Comparison of ENCODE assay signal across 19 cellular contexts in genomic region chr12:6941786-6942185, GRCh38. TPM values are rescaled to one million over a fixed set of nuclear protein-coding genes. Genes with fewer than 3 reads are reported as not detected.
DNase-seq lines count a peak whose midpoint lies in the region; ATAC-seq and TF ChIP-seq lines count a peak whose summit lies in the region.
"Had no signal": no experiment of that assay in that cellular context is flagged by ENCODE, and none has a peak within 500 bp of the region (broad histone marks: within the 10 kb centered on the region; RNA-seq: fewer than 3 reads in every experiment).

No MANE protein-coding gene starts in this region.

- H3K9me3 ChIP-seq in CD4-positive, alpha-beta T cell (ENCODE audit: control insufficient read depth, low read length) = no peaks in the 10 kb centered on the region
- H3K9me3 ChIP-seq in sigmoid colon = no peaks in the 10 kb centered on the region
- H3K9me3 ChIP-seq: ascending aorta, BE2C, testis had no signal

- H3K36me3 Mint-ChIP-seq in CD4-positive, alpha-beta T cell (ENCODE audit: low read depth) = peaks cover 25% of the 10 kb centered on the region
- peaks cover 2% of the 10 kb centered on the region for H3K36me3 Mint-ChIP-seq in IgD-negative memory B cell

- no peak overlapping the region for H3K4me3 Mint-ChIP-seq in CD4-positive, alpha-beta T cell
- peak overlapping the region in 1 of 4 donors; percentile 61 for H3K4me3 Mint-ChIP-seq in IgD-negative memory B cell

- H3K27me3 ChIP-seq in CD4-positive, alpha-beta T cell (ENCODE audit: control insufficient read depth, insufficient read depth, low read length) = no peaks in the 10 kb centered on the region
- H3K27me3 ChIP-seq in dorsolateral prefrontal cortex (no peaks in the 10 kb centered on the region), sigmoid colon (no peaks in the 10 kb centered on the region)
- H3K27me3 ChIP-seq: ascending aorta, BE2C, testis had no signal

- H3K4me1 Mint-ChIP-seq in CD4-positive, alpha-beta T cell (ENCODE audit: low read depth) = peaks cover 58% of the 10 kb centered on the region
- H3K4me1 Mint-ChIP-seq in IgD-negative memory B cell = peaks cover 17 to 33% (median 28%) of the 10 kb centered on the region in 3 donors

- no peak overlapping the region for H3K27ac ChIP-seq in CD4-positive, alpha-beta T cell (ENCODE audit: low read depth, low read length)
- H3K27ac ChIP-seq in dorsolateral prefrontal cortex (peak overlapping the region in 49 of 59 donors; percentile 3 to 100 (median 71)), sigmoid colon (peak overlapping the region in 3 of 4 donors; percentile 92 to 99 (median 94))

- H3K27ac Mint-ChIP-seq in CD4-positive, alpha-beta T cell = peak overlapping the region; percentile 97
- H3K27ac Mint-ChIP-seq in IgD-negative memory B cell = peak overlapping the region in 2 of 3 donors; percentile 37 to 95

- no peak for TF ChIP-seq EP300 in sigmoid colon (IDR thresholded peaks at IDR 0.05)

- no peaks in the 10 kb centered on the region for H3K9me3 Mint-ChIP-seq in CD4-positive, alpha-beta T cell
- H3K9me3 Mint-ChIP-seq in IgD-negative memory B cell = no peaks in the 10 kb centered on the region

- H3K4me1 ChIP-seq in sigmoid colon = peaks cover 0 to 78% (median 65%) of the 10 kb centered on the region in 4 donors

- no peak for TF ChIP-seq CTCF in CD4-positive, alpha-beta T cell (IDR thresholded peaks at IDR 0.05)
- TF ChIP-seq CTCF in dorsolateral prefrontal cortex (IDR thresholded peaks at IDR 0.05 in 54 of 56, conservative IDR thresholded peaks at IDR 0.05 in 2 of 56; ENCODE audit: low read depth in 1 of 56, partially characterized antibody in 56 of 56) (no peak), sigmoid colon (IDR thresholded peaks at IDR 0.05) (no peak)

- CTCF ChIA-PET in CD4-positive, alpha-beta T cell (lab: Charles Lee) = no interaction called here

- DNase-seq in CD4-positive, alpha-beta T cell = no peak
- no peak for DNase-seq in dorsolateral prefrontal cortex
- no peak for DNase-seq in sigmoid colon
- DNase-seq in iPS-NIHi7 (ENCODE audit: extremely low spot score) = no peak
- DNase-seq in NCI-H146 treated with DMSO at 0.1 percent for 48 hours (lab: John Stamatoyannopoulos, UW; ENCODE audit: unreplicated experiment) = no peak
- no peak for DNase-seq in HuH-7.5 (ENCODE audit: low spot score)
- DNase-seq: activated CD8-positive, alpha-beta T cell treated with anti-CD3 and anti-CD28 coated beads, Interleukin-2, amount 10 ng/mL, durations not matched to agents 7 days and 5 days; BE2C; cortex of kidney; NCI-H2107; NCI-H526 treated with DMSO at 0.1 percent for 48 hours; retina; testis had no signal

- no peak for TF ChIP-seq POLR2A in sigmoid colon (IDR thresholded peaks at IDR 0.05)

- WGBS in sigmoid colon, 2 donors = 77 to 86% methylated on average over 13 of the region's 13 CpGs

- POLR2A ChIA-PET in CD4-positive, alpha-beta T cell (lab: Charles Lee) = interaction anchor here (0.8 to 11.6 kb wide), 4 partner anchors 11 to 28 kb away, joined by 3 to 963 read pairs (median 3); partner anchors contain the start of gene PTPN6

- intact Hi-C loops in CD4-positive, alpha-beta T cell (cut with DNase I, micrococcal nuclease) = loop anchor here (2.0 to 5.0 kb wide), 2 partner anchors 17 to 74 kb away; partner anchors contain the start of gene TPI1 (in 1 of the 2)
- intact Hi-C loops in dorsolateral prefrontal cortex (cut with DNase I) (loop anchor here in 1 of 2 donors (5.0 to 10.0 kb wide), 3 partner anchors 151 to 703 kb away; partner anchors contain the start of gene C1R), sigmoid colon (cut with DNase I) (no loop called here)

- peak overlapping the region in 1 of 59 donors; percentile 24 for H3K4me3 ChIP-seq in dorsolateral prefrontal cortex
- no peak overlapping the region for H3K4me3 ChIP-seq in sigmoid colon
- H3K4me3 ChIP-seq: ascending aorta, testis had no signal

- no peaks in the 10 kb centered on the region for H3K27me3 Mint-ChIP-seq in CD4-positive, alpha-beta T cell
- no peaks in the 10 kb centered on the region for H3K27me3 Mint-ChIP-seq in IgD-negative memory B cell

- H3K36me3 ChIP-seq in sigmoid colon = peaks cover 5 to 49% (median 12%) of the 10 kb centered on the region in 4 donors

- no peak for ATAC-seq in CD4-positive, alpha-beta T cell (ENCODE audit: poor library complexity)
- ATAC-seq: activated CD8-positive, alpha-beta T cell treated with anti-CD3 and anti-CD28 coated beads, Interleukin-2, amount 10 ng/mL, durations not matched to agents 7 days and 5 days had no signal

RNA-seq across cellular contexts. Expression of gene RNU7-1, which starts 1.8 kb away (rescaled TPM):
- total RNA-seq in CD4-positive, alpha-beta T cell = not detected
- polyA plus RNA-seq in IgD-negative memory B cell (not detected), sigmoid colon (not detected)
- total RNA-seq in dorsolateral prefrontal cortex (not detected), sigmoid colon (not detected)
- total RNA-seq: activated CD8-positive, alpha-beta T cell treated with anti-CD3 and anti-CD28 coated beads, Interleukin-2, amount 10 ng/mL, durations not matched to agents 7 days and 5 days; ascending aorta; epithelial cell of proximal tubule; glomerular endothelial cell; IMR-90; testis had no signal
- polyA plus RNA-seq: IMR-90, neural cell had no signal

RNA-seq across cellular contexts. Expression of gene C12orf57, which starts 2.0 kb away (rescaled TPM):
- total RNA-seq in CD4-positive, alpha-beta T cell = 100 to 1,000 TPM; 305 to 311 TPM
- 141 TPM for polyA plus RNA-seq in IgD-negative memory B cell
- total RNA-seq in dorsolateral prefrontal cortex = 100 to 1,000 TPM; 102 to 287 (median 162) TPM
- 100 to 1,000 TPM; 465 to 697 (median 652) TPM for total RNA-seq in sigmoid colon
- 100 to 1,000 TPM; 305 to 810 (median 418) TPM for polyA plus RNA-seq in sigmoid colon

RNA-seq across cellular contexts. Expression of gene PTPN6, which starts 9.4 kb away (rescaled TPM):
- total RNA-seq in CD4-positive, alpha-beta T cell = 10 to 100 TPM; 79.0 to 83.5 TPM
- 1,038 TPM for polyA plus RNA-seq in IgD-negative memory B cell
- total RNA-seq in dorsolateral prefrontal cortex = 10 to 100 TPM in 52 of 120 experiments, 1 to 10 TPM in 68; 2.6 to 25.6 (median 9.2) TPM
- total RNA-seq in sigmoid colon = 10 to 100 TPM in 3 of 4 donors, 1 to 10 TPM in 1; 5.3 to 13.6 (median 11.8) TPM
- polyA plus RNA-seq in sigmoid colon = 10 to 100 TPM; 42.1 to 92.4 (median 67.3) TPM
- polyA plus RNA-seq: neural cell had no signal

RNA-seq across cellular contexts. Expression of gene ATN1, which starts 14.0 kb away (rescaled TPM):
- 10 to 100 TPM; 28.7 to 29.6 TPM for total RNA-seq in CD4-positive, alpha-beta T cell
- polyA plus RNA-seq in IgD-negative memory B cell = 1.4 TPM
- total RNA-seq in dorsolateral prefrontal cortex = 100 to 1,000 TPM; 147 to 334 (median 199) TPM
- total RNA-seq in sigmoid colon = 100 to 1,000 TPM in 1 of 4 donors, 10 to 100 TPM in 3; 46.4 to 138 (median 60.3) TPM
- polyA plus RNA-seq in sigmoid colon = 10 to 100 TPM; 30.1 to 78.8 (median 33.0) TPM

RNA-seq across cellular contexts. Expression of gene ENO2, which starts 27.4 kb away (rescaled TPM):
- total RNA-seq in CD4-positive, alpha-beta T cell = 100 to 1,000 TPM in 1 of 2 experiments, 10 to 100 TPM in 1; 85.6 to 103 TPM
- 21.7 TPM for polyA plus RNA-seq in IgD-negative memory B cell
- 1,000 to 10,000 TPM in 14 of 120 experiments, 100 to 1,000 TPM in 106; 270 to 1,166 (median 848) TPM for total RNA-seq in dorsolateral prefrontal cortex
- 10 to 100 TPM; 26.3 to 37.5 (median 35.0) TPM for total RNA-seq in sigmoid colon
- polyA plus RNA-seq in sigmoid colon = 10 to 100 TPM in 1 of 3 donors, 1 to 10 TPM in 2; 1.8 to 15.6 (median 3.0) TPM
